8 cellular contexts compared by ENCODE assay signal in the genomic region with DNA sequence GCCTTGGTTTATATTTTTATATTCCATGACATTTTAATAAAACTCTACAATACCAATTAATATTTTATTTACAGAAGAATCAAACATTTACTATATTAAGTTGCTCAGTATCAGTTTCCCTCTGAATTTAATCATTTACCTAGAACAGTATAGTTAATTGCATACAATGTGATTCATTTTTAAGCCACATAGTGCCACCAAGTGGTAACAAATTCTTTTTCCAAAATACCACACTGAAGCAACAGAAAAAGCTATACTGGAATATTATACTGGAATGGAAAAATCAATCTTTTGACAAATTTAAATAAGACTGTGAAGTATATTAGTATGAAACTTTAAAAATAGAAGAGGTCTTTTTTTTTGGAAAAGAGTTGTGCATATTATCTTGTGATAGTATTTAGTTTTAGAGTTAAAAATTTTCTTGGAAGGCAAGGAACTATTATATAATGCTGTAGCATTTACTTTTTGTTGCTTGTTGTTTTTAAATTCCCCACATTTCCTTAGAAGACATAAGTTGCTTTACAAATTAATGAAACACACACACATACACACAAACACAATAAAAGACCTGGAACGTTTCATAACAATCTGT. TPM values are rescaled to one million over a fixed set of nuclear protein-coding genes. Genes with fewer than 3 reads are reported as not detected.
DNase-seq lines count a peak whose midpoint lies in the region; ATAC-seq and TF ChIP-seq lines count a peak whose summit lies in the region.

No MANE protein-coding gene starts in this region.

- in situ Hi-C loops in ACHN (cut with HindIII; ENCODE audit: low pct_ligation_motif_present, low pct_unique_long_range_greater_than_20kb, low sequenced_read_pairs): no loop called here

- TF ChIP-seq CTCF in foreskin keratinocyte (conservative IDR thresholded peaks at IDR 0.05): peak; percentile 60

- no peaks in the 10 kb centered on the region for H3K27me3 ChIP-seq in foreskin keratinocyte

- no peak overlapping the region for H3K27ac ChIP-seq in foreskin keratinocyte

- DNase-seq in ACHN (peak; percentile 44), RKO (ENCODE audit: low spot score) (peak; percentile 43), foreskin keratinocyte (no peak), NCI-H146 treated with DMSO at 0.1 percent for 48 hours (lab: John Stamatoyannopoulos, UW; ENCODE audit: unreplicated experiment) (no peak)

- ATAC-seq in GM18909 (IDR thresholded peaks at IDR 0.05; ENCODE audit: poor library complexity, unreplicated experiment) (peak; percentile 66), foreskin keratinocyte (peak; percentile 36), GM19328 (IDR thresholded peaks at IDR 0.05; ENCODE audit: unreplicated experiment) (no peak), HG03135 (IDR thresholded peaks at IDR 0.05; ENCODE audit: unreplicated experiment) (no peak), HG02870 (IDR thresholded peaks at IDR 0.05; ENCODE audit: unreplicated experiment) (no peak)

- peaks cover 10% of the 10 kb centered on the region for H3K4me1 ChIP-seq in foreskin keratinocyte

RNA-seq across cellular contexts. Expression of a gene that starts 57.3 kb away (rescaled TPM):
- 28.7 and 30.2 TPM in 2 replicates for total RNA-seq in foreskin keratinocyte
- 10.0 and 11.5 TPM in 2 replicates for polyA plus RNA-seq in foreskin keratinocyte

Comparison
In these comparisons a context has a peak if more than half of its experiments do, and no peak if none do; other contexts are left out.
1. DNase-seq: peak in ACHN (single experiment) and RKO (single experiment); none in foreskin keratinocyte (0 of 2) and NCI-H146 treated with DMSO at 0.1 percent for 48 hours (single experiment).
2. ATAC-seq: peak in GM18909 (single experiment) and foreskin keratinocyte (single experiment); none in GM19328 (single experiment), HG03135 (single experiment) and HG02870 (single experiment).